In the genomic region with DNA sequence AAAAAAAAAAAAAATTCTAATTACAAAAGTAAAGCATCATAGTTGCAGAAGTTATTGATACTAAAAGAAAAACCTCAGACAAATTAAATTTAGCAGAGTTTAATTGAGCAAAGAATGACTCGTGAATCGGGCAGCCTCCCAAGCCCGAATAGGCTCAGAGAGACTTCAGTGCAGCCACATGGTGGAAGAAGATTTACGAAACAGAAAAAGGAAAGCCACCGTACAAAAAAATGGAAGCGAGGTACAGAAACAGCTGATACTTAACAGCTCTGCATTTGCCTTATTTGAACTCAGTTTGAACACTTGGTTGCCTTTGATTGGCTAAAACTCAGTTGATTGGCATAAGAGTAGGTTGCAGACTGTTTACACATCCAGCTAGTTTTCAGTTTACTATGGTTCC, we compare ENCODE assay signal across 1 cellular context.
TF ChIP-seq lines count a peak whose summit lies in the region.

No MANE protein-coding gene starts in this region.

TF ChIP-seq in WTC11, 78 proteins besides CTCF, POLR2A, EP300 and RAD21 (continued from another document):
- TF ChIP-seq, protein P1, sequence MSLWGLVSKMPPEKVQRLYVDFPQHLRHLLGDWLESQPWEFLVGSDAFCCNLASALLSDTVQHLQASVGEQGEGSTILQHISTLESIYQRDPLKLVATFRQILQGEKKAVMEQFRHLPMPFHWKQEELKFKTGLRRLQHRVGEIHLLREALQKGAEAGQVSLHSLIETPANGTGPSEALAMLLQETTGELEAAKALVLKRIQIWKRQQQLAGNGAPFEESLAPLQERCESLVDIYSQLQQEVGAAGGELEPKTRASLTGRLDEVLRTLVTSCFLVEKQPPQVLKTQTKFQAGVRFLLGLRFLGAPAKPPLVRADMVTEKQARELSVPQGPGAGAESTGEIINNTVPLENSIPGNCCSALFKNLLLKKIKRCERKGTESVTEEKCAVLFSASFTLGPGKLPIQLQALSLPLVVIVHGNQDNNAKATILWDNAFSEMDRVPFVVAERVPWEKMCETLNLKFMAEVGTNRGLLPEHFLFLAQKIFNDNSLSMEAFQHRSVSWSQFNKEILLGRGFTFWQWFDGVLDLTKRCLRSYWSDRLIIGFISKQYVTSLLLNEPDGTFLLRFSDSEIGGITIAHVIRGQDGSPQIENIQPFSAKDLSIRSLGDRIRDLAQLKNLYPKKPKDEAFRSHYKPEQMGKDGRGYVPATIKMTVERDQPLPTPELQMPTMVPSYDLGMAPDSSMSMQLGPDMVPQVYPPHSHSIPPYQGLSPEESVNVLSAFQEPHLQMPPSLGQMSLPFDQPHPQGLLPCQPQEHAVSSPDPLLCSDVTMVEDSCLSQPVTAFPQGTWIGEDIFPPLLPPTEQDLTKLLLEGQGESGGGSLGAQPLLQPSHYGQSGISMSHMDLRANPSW (CRISPR knock-in tag; conservative IDR thresholded peaks at IDR 0.05; ENCODE audit: low read depth) = no peak
- TF ChIP-seq NFE2L1 (CRISPR knock-in tag; IDR thresholded peaks at IDR 0.05) (no peak), ZNF263 (CRISPR knock-in tag; IDR thresholded peaks at IDR 0.05; ENCODE audit: low read depth) (no peak), TCF7 (CRISPR knock-in tag; IDR thresholded peaks at IDR 0.05; ENCODE audit: low read depth) (no peak), ZNF423 (CRISPR knock-in tag; IDR thresholded peaks at IDR 0.05) (no peak)
- TF ChIP-seq, protein P2, sequence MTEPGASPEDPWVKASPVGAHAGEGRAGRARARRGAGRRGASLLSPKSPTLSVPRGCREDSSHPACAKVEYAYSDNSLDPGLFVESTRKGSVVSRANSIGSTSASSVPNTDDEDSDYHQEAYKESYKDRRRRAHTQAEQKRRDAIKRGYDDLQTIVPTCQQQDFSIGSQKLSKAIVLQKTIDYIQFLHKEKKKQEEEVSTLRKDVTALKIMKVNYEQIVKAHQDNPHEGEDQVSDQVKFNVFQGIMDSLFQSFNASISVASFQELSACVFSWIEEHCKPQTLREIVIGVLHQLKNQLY (CRISPR knock-in tag; IDR thresholded peaks at IDR 0.05) = no peak
- TF ChIP-seq, protein P3, sequence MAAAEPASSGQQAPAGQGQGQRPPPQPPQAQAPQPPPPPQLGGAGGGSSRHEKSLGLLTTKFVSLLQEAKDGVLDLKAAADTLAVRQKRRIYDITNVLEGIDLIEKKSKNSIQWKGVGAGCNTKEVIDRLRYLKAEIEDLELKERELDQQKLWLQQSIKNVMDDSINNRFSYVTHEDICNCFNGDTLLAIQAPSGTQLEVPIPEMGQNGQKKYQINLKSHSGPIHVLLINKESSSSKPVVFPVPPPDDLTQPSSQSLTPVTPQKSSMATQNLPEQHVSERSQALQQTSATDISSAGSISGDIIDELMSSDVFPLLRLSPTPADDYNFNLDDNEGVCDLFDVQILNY (CRISPR knock-in tag; IDR thresholded peaks at IDR 0.05) = no peak
